Comparison of ENCODE assay signal across 24 cellular contexts in the genomic region with DNA sequence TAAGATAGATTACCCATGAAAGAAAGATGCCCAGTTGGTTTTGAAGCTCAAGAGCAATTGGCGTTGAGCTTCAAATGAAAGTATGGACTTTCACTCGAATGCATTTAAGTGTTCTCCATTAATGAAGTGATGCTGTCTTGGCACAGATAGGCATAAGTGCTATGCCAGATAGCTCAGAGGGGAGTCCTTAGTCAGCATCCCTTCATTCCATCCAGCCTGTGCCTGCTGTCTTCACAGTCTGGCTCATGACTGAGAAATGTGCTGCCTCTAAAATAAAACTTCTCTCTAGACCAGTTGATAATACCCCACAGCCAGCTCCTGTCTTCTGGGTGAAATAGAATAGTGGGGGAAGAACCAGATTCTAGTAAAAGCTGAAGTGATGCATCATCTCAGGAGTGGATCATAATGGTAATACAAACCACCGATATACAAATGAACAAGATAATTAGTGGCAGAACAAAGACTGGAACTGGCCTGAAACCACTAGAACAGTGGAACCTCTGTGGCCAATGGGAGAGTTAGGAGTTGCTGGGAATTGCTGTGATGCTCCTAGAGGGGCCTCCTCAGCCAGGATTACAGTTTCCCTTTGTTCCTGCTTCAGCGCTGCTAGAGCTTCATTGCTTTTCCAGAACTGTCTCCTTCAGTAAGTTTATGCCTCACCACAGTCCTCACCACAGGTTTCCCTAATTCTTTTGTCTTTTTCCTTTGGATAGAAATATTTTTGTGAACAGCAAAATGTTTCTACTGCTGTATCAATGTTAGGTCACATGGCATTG.
DNase-seq lines count a peak whose midpoint lies in the region; ATAC-seq and TF ChIP-seq lines count a peak whose summit lies in the region.
"Had no signal": no experiment of that assay in that cellular context is flagged by ENCODE, and none has a peak within 500 bp of the region (broad histone marks: within the 10 kb centered on the region; RNA-seq: fewer than 3 reads in every experiment).

No MANE protein-coding gene starts in this region.

- peaks cover 2% of the 10 kb centered on the region; the same call in 2 of the 3 replicates for H3K4me1 Mint-ChIP-seq in GM23338

- H4K20me1 ChIP-seq in GM23338 (replicated peaks; ENCODE audit: insufficient read depth) (no peaks in the 10 kb centered on the region), SK-N-SH (ENCODE audit: insufficient read depth) (no peaks in the 10 kb centered on the region)
- H4K20me1 ChIP-seq: BLaER1 had no signal

- no peaks in the 10 kb centered on the region for H3K36me3 Mint-ChIP-seq in GM23338 (ENCODE audit: low read depth)

- H2AFZ ChIP-seq in GM23338 (no peak overlapping the region), SK-N-SH (ENCODE audit: low read depth) (no peak overlapping the region)

- H3K9me3 Mint-ChIP-seq in GM23338 = no peaks in the 10 kb centered on the region
- H3K9me3 Mint-ChIP-seq: neural crest cell had no signal

- H3K4me3 ChIP-seq in A673 (ENCODE audit: low read depth, low read length, poor library complexity, severe bottlenecking) = no peak overlapping the region
- no peak overlapping the region for H3K4me3 ChIP-seq in GM23338
- H3K4me3 ChIP-seq in astrocyte of the spinal cord (ENCODE audit: low read depth, low read length) = no peak overlapping the region
- no peak overlapping the region for H3K4me3 ChIP-seq in SK-N-SH (ENCODE audit: low read depth in 2 of 2, low read length in 1 of 2)
- H3K4me3 ChIP-seq: BLaER1, colonic mucosa, mucosa of descending colon had no signal

- no peak overlapping the region for H3K9ac ChIP-seq in SK-N-SH
- H3K9ac ChIP-seq: BLaER1 had no signal

- H3K9me3 ChIP-seq in A673 (ENCODE audit: low read depth, low read length, poor library complexity, severe bottlenecking) = no peaks in the 10 kb centered on the region
- no peaks in the 10 kb centered on the region for H3K9me3 ChIP-seq in SK-N-SH
- H3K9me3 ChIP-seq: BLaER1, colonic mucosa, mucosa of descending colon had no signal

- BruUV-seq in A673 (replicated peaks; lab: Mats Ljungman, UMichigan) = no TSS peak

- H3K27ac Mint-ChIP-seq in GM23338 = no peak overlapping the region
- H3K27ac Mint-ChIP-seq: activated CD8-positive, alpha-beta T cell treated with anti-CD3 and anti-CD28 coated beads, Interleukin-2, amount 10 ng/mL, durations not matched to agents 7 days and 5 days; progenitor cell of endocrine pancreas had no signal

- H3K36me3 ChIP-seq in A673 (ENCODE audit: insufficient read depth, low read length, poor library complexity, severe bottlenecking) = no peaks in the 10 kb centered on the region
- H3K36me3 ChIP-seq in GM23338 (ENCODE audit: insufficient read depth) = no peaks in the 10 kb centered on the region
- no peaks in the 10 kb centered on the region for H3K36me3 ChIP-seq in SK-N-SH (replicated peaks in 1 of 2; ENCODE audit: control insufficient read depth in 1 of 2, insufficient read depth in 2 of 2, low read length in 1 of 2)
- H3K36me3 ChIP-seq: BLaER1, brain microvascular endothelial cell, colonic mucosa had no signal

- CTCF ChIA-PET in A673 (lab: Charles Lee) = no interaction called here
- CTCF ChIA-PET in SK-N-SH (lab: Yijun Ruan, JAX) = interaction anchor here (0.9 kb wide), 1 partner anchor 257 kb away, joined by 4 read pairs; no protein-coding TSS in a partner anchor

- TF ChIP-seq CTCF in A673 (conservative IDR thresholded peaks at IDR 0.05; ENCODE audit: low read depth, low read length) (no peak), GM23338 (conservative IDR thresholded peaks at IDR 0.05; ENCODE audit: low read depth in 2 of 2) (no peak), astrocyte of the spinal cord (IDR thresholded peaks at IDR 0.05; ENCODE audit: low read depth, low read length) (no peak), GM13977 (IDR thresholded peaks at IDR 0.05; ENCODE audit: extremely low read depth, insufficient read depth, missing control alignments) (no peak), SK-N-SH (IDR thresholded peaks at IDR 0.05) (no peak)

- no peak overlapping the region for H3K27ac ChIP-seq in A673 (ENCODE audit: low read depth, low read length, poor library complexity, severe bottlenecking)
- H3K27ac ChIP-seq in GM23338 (ENCODE audit: low read depth) = no peak overlapping the region
- no peak overlapping the region for H3K27ac ChIP-seq in SK-N-SH (ENCODE audit: low read depth in 2 of 2, low read length in 1 of 2)
- H3K27ac ChIP-seq: BLaER1, brain microvascular endothelial cell, colonic mucosa had no signal

- in situ Hi-C loops in astrocyte of the spinal cord (cut with HindIII; ENCODE audit: low sequenced_read_pairs) = no loop called here
- in situ Hi-C loops in GM13977 (cut with MboI; ENCODE audit: low pct_unique_long_range_greater_than_20kb, low sequenced_read_pairs, unreplicated experiment) = no loop called here

- H3K4me2 ChIP-seq in GM23338 (no peak overlapping the region), SK-N-SH (no peak overlapping the region)
- H3K4me2 ChIP-seq: BLaER1 had no signal

- ATAC-seq in GM23338 = peak; percentile 68
- ATAC-seq: activated CD8-positive, alpha-beta T cell treated with anti-CD3 and anti-CD28 coated beads, Interleukin-2, amount 10 ng/mL, durations not matched to agents 7 days and 5 days; mucosa of descending colon had no signal

- H3K9me2 ChIP-seq in GM23338 (ENCODE audit: insufficient read depth) (no peaks in the 10 kb centered on the region), SK-N-SH (no peaks in the 10 kb centered on the region)

- H3F3A ChIP-seq in GM23338 (replicated peaks; ENCODE audit: low read depth) (no peaks in the 10 kb centered on the region), SK-N-SH (replicated peaks; ENCODE audit: insufficient read depth) (no peaks in the 10 kb centered on the region)

- no peaks in the 10 kb centered on the region for H3K79me2 ChIP-seq in GM23338 (replicated peaks; ENCODE audit: insufficient read depth)
- no peaks in the 10 kb centered on the region for H3K79me2 ChIP-seq in SK-N-SH (ENCODE audit: insufficient read depth)

- peaks cover 3% of the 10 kb centered on the region for H3K27me3 Mint-ChIP-seq in GM23338 (ENCODE audit: insufficient read depth, low read depth, poor library complexity)
- H3K27me3 Mint-ChIP-seq: progenitor cell of endocrine pancreas had no signal

- intact Hi-C loops in A673 (cut with micrococcal nuclease; ENCODE audit: unreplicated experiment) = no loop called here

- POLR2A ChIA-PET in A673 (lab: Charles Lee; ENCODE audit: low non-redundant PET) (no interaction called here), SK-N-SH (lab: Yijun Ruan, JAX) (no interaction called here)

- peak; percentile 3 for DNase-seq in A673 (ENCODE audit: low spot score)
- DNase-seq in GM23338 (ENCODE audit: low spot score) = no peak
- peak; percentile 69 for DNase-seq in astrocyte of the spinal cord (ENCODE audit: low read depth, low spot score)
- DNase-seq in iris pigment epithelial cell (ENCODE audit: low read depth) = peak; percentile 7
- DNase-seq in superior temporal gyrus (ENCODE audit: extremely low spot score) = no peak
- no peak for DNase-seq in GM13977 (ENCODE audit: low spot score)
- no peak for DNase-seq in NCI-H2227 (lab: John Stamatoyannopoulos, UW; ENCODE audit: unreplicated experiment)
- DNase-seq in SK-N-SH = no peak
- DNase-seq: 8988T; activated CD8-positive, alpha-beta T cell treated with anti-CD3 and anti-CD28 coated beads, Interleukin-2, amount 10 ng/mL, durations not matched to agents 7 days and 5 days; activated gamma-delta T cell; activated T-cell treated with anti-CD3 and anti-CD28 coated beads for 4 hours; brain microvascular endothelial cell; colonic mucosa; DMS79; mucosa of descending colon; NCI-H1105 treated with DMSO at 0.1 percent for 48 hours; NCI-H2029 treated with DMSO at 0.1 percent for 48 hours; SHP77; stimulated activated CD8-positive, alpha-beta memory T cell treated with anti-CD3 and anti-CD28 coated beads, Interleukin-4, amount 100 ng/mL, for 48 hours; trophoblast cell had no signal

- H3K4me1 ChIP-seq in A673 (ENCODE audit: insufficient read depth, low read length, poor library complexity, severe bottlenecking) (no peaks in the 10 kb centered on the region), GM23338 (ENCODE audit: insufficient read depth) (no peaks in the 10 kb centered on the region; the same call in 1 of the 2 replicates), SK-N-SH (ENCODE audit: control insufficient read depth in 1 of 2, insufficient read depth in 2 of 2, low read depth in 1 of 2, low read length in 1 of 2) (no peaks in the 10 kb centered on the region)
- H3K4me1 ChIP-seq: BLaER1, colonic mucosa had no signal

- H3K4me3 Mint-ChIP-seq in GM23338 = no peak overlapping the region
- H3K4me3 Mint-ChIP-seq: activated CD8-positive, alpha-beta T cell treated with anti-CD3 and anti-CD28 coated beads, Interleukin-2, amount 10 ng/mL, durations not matched to agents 7 days and 5 days; neural crest cell had no signal

- H3K27me3 ChIP-seq in A673 (replicated peaks; ENCODE audit: insufficient read depth, low read depth, low read length, poor library complexity) (no peaks in the 10 kb centered on the region), GM23338 (ENCODE audit: insufficient read depth) (no peaks in the 10 kb centered on the region), SK-N-SH (ENCODE audit: insufficient read depth) (no peaks in the 10 kb centered on the region)
- H3K27me3 ChIP-seq: BLaER1, brain microvascular endothelial cell, colonic mucosa had no signal

- no peak for TF ChIP-seq RAD21 in SK-N-SH (IDR thresholded peaks at IDR 0.05; ENCODE audit: low read length)

- no peak for TF ChIP-seq EP300 in SK-N-SH (IDR thresholded peaks at IDR 0.05; ENCODE audit: borderline replicate concordance in 1 of 2, low read depth in 1 of 2, low read length in 1 of 2)

- WGBS in SK-N-SH (ENCODE audit: low lambda C conversion rate) = 78% methylated on average over 4 of the region's 4 CpGs

TF ChIP-seq in GM23338, 12 proteins besides CTCF, POLR2A, EP300 and RAD21 (continues in another document):
- TF ChIP-seq POLR2AphosphoS5 (IDR thresholded peaks at IDR 0.05; ENCODE audit: low read depth) (no peak), EZH2 (IDR thresholded peaks at IDR 0.05; ENCODE audit: low read depth, unreplicated experiment) (no peak), ZNF331 (CRISPR knock-in tag; IDR thresholded peaks at IDR 0.05; ENCODE audit: low read depth) (no peak), EZH2phosphoT487 (IDR thresholded peaks at IDR 0.05; ENCODE audit: unreplicated experiment) (no peak)

TF ChIP-seq in SK-N-SH, 30 proteins besides CTCF, POLR2A, EP300 and RAD21:
- no peak for TF ChIP-seq NFIC (IDR thresholded peaks at IDR 0.05; ENCODE audit: borderline replicate concordance)
- TF ChIP-seq SIN3A (IDR thresholded peaks at IDR 0.05; ENCODE audit: borderline replicate concordance, low read depth, low read length) = no peak
- TF ChIP-seq TEAD4 (IDR thresholded peaks at IDR 0.05; ENCODE audit: borderline replicate concordance, insufficient read depth) = no peak

Comparison
In these comparisons a context has a peak if more than half of its experiments do, and no peak if none do; other contexts are left out.
1. DNase-seq: peak in A673 (single experiment), astrocyte of the spinal cord (single experiment) and iris pigment epithelial cell (single experiment); none in GM23338 (single experiment), superior temporal gyrus (single experiment), GM13977 (single experiment), NCI-H2227 (single experiment) and SK-N-SH (single experiment).